In the genomic region with DNA sequence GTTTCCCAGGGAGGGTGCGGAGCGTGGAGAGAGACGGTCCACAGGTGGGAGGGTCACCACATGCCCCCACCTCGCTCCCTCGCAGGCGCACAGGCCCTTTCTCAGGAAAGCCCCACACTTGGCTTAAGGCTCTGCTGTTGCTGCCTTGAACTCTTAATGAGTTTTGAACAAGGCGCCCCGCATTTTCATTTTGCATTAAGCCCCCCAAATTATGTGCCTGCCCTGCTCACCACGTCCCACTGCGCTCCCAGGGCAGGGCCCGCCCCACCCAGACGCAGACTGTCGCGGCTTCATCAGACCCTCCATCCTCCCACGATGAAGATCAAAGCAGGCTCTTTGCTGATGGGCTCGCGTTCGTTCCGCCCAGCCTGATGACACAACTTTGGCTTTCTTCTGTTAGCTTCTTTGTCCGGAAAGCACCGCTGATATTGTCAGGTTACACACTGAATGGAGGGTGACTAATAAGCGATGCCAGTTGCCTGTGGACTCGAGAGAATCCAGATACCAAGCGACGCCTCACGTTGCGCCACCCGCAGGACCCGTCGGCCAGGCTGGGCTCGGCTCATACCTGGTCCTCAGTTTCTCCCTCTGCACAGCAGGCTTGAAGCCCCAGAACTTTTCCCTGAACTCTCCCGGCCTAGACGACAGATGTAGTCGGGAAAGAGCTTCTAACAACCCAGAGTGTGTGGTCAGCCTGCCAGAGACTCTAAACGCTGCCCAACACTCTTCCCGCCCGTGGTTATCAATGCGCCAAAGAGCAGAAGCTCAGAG, we compare ENCODE assay signal across 1 cellular context.
TF ChIP-seq lines count a peak whose summit lies in the region.

No MANE protein-coding gene starts in this region.

TF ChIP-seq in K562, 482 proteins besides CTCF, POLR2A, EP300 and RAD21:
- TF ChIP-seq LCOR (CRISPR knock-in tag; IDR thresholded peaks at IDR 0.05): no peak
- no peak for TF ChIP-seq NR1H2 (CRISPR knock-in tag; IDR thresholded peaks at IDR 0.05)
- TF ChIP-seq HNRNPLL (IDR thresholded peaks at IDR 0.05; ENCODE audit: low read depth, low read length, poor library complexity, severe bottlenecking): no peak
- no peak for TF ChIP-seq PURB (CRISPR knock-in tag; IDR thresholded peaks at IDR 0.05; ENCODE audit: low read depth)
- no peak for TF ChIP-seq NR3C1 (CRISPR knock-in tag; IDR thresholded peaks at IDR 0.05)
- no peak for TF ChIP-seq MYNN (IDR thresholded peaks at IDR 0.05)
- no peak for TF ChIP-seq MYNN (CRISPR knock-in tag; IDR thresholded peaks at IDR 0.05)
- no peak for TF ChIP-seq KLF6 (CRISPR knock-in tag; IDR thresholded peaks at IDR 0.05; ENCODE audit: borderline replicate concordance)
- no peak for TF ChIP-seq POLR2H (tag; IDR thresholded peaks at IDR 0.05; ENCODE audit: low read depth)
- no peak for TF ChIP-seq SREBF2 (CRISPR knock-in tag; IDR thresholded peaks at IDR 0.05)
- no peak for TF ChIP-seq RAD51 (IDR thresholded peaks at IDR 0.05; ENCODE audit: borderline replicate concordance, low read depth)
- no peak for TF ChIP-seq ZNF311 (CRISPR knock-in tag; IDR thresholded peaks at IDR 0.05)
